24 cellular contexts compared by ENCODE assay signal in genomic region chr10:5096108-5096507, GRCh38. TPM values are rescaled to one million over a fixed set of nuclear protein-coding genes. Genes with fewer than 3 reads are reported as not detected.
DNase-seq lines count a peak whose midpoint lies in the region; ATAC-seq and TF ChIP-seq lines count a peak whose summit lies in the region.
"Had no signal": no experiment of that assay in that cellular context is flagged by ENCODE, and none has a peak within 500 bp of the region (broad histone marks: within the 10 kb centered on the region; RNA-seq: fewer than 3 reads in every experiment).

No MANE protein-coding gene starts in this region.

- intact Hi-C loops in heart left ventricle (cut with DNase I) = loop anchor here in 6 of 10 donors (5.0 to 10.0 kb wide), 8 partner anchors 79 to 291 kb away; no protein-coding TSS in a partner anchor
- intact Hi-C loops in Right ventricle myocardium inferior (cut with DNase I) = loop anchor here (5.0 kb wide), 1 partner anchor 79 kb away; no protein-coding TSS in a partner anchor

- H3K36me3 ChIP-seq in heart left ventricle = peaks cover 0 to 44% (median 28%) of the 10 kb centered on the region in 9 donors
- H3K36me3 ChIP-seq in muscle layer of duodenum (ENCODE audit: control insufficient read depth in 1 of 2, insufficient read depth in 2 of 2, low read length in 2 of 2) = peaks cover 4 to 8% of the 10 kb centered on the region in 2 donors
- peaks cover 6% of the 10 kb centered on the region for H3K36me3 ChIP-seq in urinary bladder (ENCODE audit: insufficient read depth)
- H3K36me3 ChIP-seq: sigmoid colon, SJSA1 had no signal

- TF ChIP-seq CTCF in heart left ventricle (IDR thresholded peaks at IDR 0.05) (no peak), fibroblast of mammary gland (conservative IDR thresholded peaks at IDR 0.05; ENCODE audit: control insufficient read depth, insufficient read depth, low read depth, low read length) (no peak)

- H3K4me1 ChIP-seq in heart left ventricle (peaks cover 0 to 14% (median 2%) of the 10 kb centered on the region in 12 donors), muscle layer of duodenum (ENCODE audit: control insufficient read depth in 1 of 2, insufficient read depth in 2 of 2, low read length in 2 of 2) (no peaks in the 10 kb centered on the region), urinary bladder (ENCODE audit: insufficient read depth) (no peaks in the 10 kb centered on the region)
- H3K4me1 ChIP-seq: sigmoid colon, SJSA1 had no signal

- TF ChIP-seq POLR2A in heart left ventricle (IDR thresholded peaks at IDR 0.05) = no peak

- H3K4me3 ChIP-seq in heart left ventricle (peak overlapping the region in 10 of 12 donors; percentile 9 to 68 (median 63)), fibroblast of mammary gland (ENCODE audit: control insufficient read depth, low read depth, low read length) (peak overlapping the region; percentile 79), muscle layer of duodenum (ENCODE audit: low read depth in 1 of 2, low read length in 2 of 2) (peak overlapping the region; percentile 60 to 93), urinary bladder (ENCODE audit: low read depth, low read length) (peak overlapping the region; percentile 0)
- H3K4me3 ChIP-seq: GM12878, SJSA1 had no signal

- no peak for ATAC-seq in heart left ventricle
- ATAC-seq in Right ventricle myocardium inferior = no peak
- ATAC-seq in GM19328 (IDR thresholded peaks at IDR 0.05; ENCODE audit: unreplicated experiment) = no peak
- ATAC-seq: GM12878; stimulated activated naive CD8-positive, alpha-beta T cell treated with anti-CD3 and anti-CD28 coated beads, Interleukin-15, amount 100 ng/mL, for 72 hours had no signal

- H3K27me3 ChIP-seq in heart left ventricle (no peaks in the 10 kb centered on the region), muscle layer of duodenum (ENCODE audit: low read depth, low read length) (no peaks in the 10 kb centered on the region)
- H3K27me3 ChIP-seq: sigmoid colon, SJSA1 had no signal

- H3K9me3 ChIP-seq in heart left ventricle (peaks cover 0 to 9% (median 0%) of the 10 kb centered on the region in 12 donors), muscle layer of duodenum (ENCODE audit: control insufficient read depth in 1 of 2, low read length in 2 of 2) (no peaks in the 10 kb centered on the region)
- H3K9me3 ChIP-seq: sigmoid colon, SJSA1 had no signal

- H3K27ac ChIP-seq in heart left ventricle (peak overlapping the region in 3 of 12 donors; percentile 70 to 77 (median 74)), muscle layer of duodenum (ENCODE audit: low read length) (no peak overlapping the region), urinary bladder (ENCODE audit: low read depth) (no peak overlapping the region)
- H3K27ac ChIP-seq: C4-2B, sigmoid colon, SJSA1 had no signal

- WGBS in heart left ventricle, 4 donors = 72 to 100% (median 84%) methylated on average over 2 of the region's 2 CpGs
- WGBS in urinary bladder = 70% methylated on average over 2 of the region's 2 CpGs

- DNase-seq in heart left ventricle (no peak), Right ventricle myocardium inferior (ENCODE audit: missing footprints) (no peak), fibroblast of mammary gland (ENCODE audit: low read depth) (no peak), NCI-H1436 (lab: John Stamatoyannopoulos, UW) (no peak), CD1c-positive myeloid dendritic cell (ENCODE audit: extremely low spot score) (no peak)
- DNase-seq: 8988T; activated CD4-positive, alpha-beta T cell treated with anti-CD3 and anti-CD28 coated beads, Interleukin-2, amount 50 U/mL, for 48 hours; activated naive CD4-positive, alpha-beta T cell treated with anti-CD3 and anti-CD28 coated beads, Interleukin-2, amount 10 ng/mL, durations not matched to agents 7 days and 5 days; GDM1; H9; KBM-7; midbrain; NCI-H524 treated with DMSO at 0.1 percent for 48 hours; sigmoid colon; stimulated activated CD4-positive, alpha-beta T cell treated with anti-CD3 and anti-CD28 coated beads, Interleukin-2, amount 100 ng/mL, for 24 hours; stimulated activated naive CD8-positive, alpha-beta T cell treated with anti-CD3 and anti-CD28 coated beads, Interleukin-15, amount 100 ng/mL, for 72 hours; T-helper 2 cell had no signal

RNA-seq across cellular contexts. Expression of gene AKR1C3, which starts 1.9 kb away (rescaled TPM):
- total RNA-seq in heart left ventricle (10 to 100 TPM; 13.9 to 25.1 (median 21.1) TPM), Right ventricle myocardium inferior (40.5 TPM), urinary bladder (13.4 TPM)
- polyA plus RNA-seq in heart left ventricle (10 to 100 TPM; 17.5 to 23.7 TPM), urinary bladder (74.4 TPM)
- total RNA-seq: OCI-LY7 had no signal

Comparison
In these comparisons a context has a peak if more than half of its experiments do, and no peak if none do; other contexts are left out.
1. H3K4me3 ChIP-seq: peak in every context shown above with its lines; median percentile 79 in fibroblast of mammary gland; 76 in muscle layer of duodenum; 63 in heart left ventricle; 0 in urinary bladder.